9 cellular contexts compared by ENCODE assay signal in genomic region chr17:71118039-71118438, GRCh38.
DNase-seq lines count a peak whose midpoint lies in the region; ATAC-seq, FAIRE-seq and TF ChIP-seq lines count a peak whose summit lies in the region.
"Had no signal": no experiment of that assay in that cellular context is flagged by ENCODE, and none has a peak within 500 bp of the region (broad histone marks: within the 10 kb centered on the region; RNA-seq: fewer than 3 reads in every experiment).

No MANE protein-coding gene starts in this region.

- H3K27ac Mint-ChIP-seq in activated naive CD4-positive, alpha-beta T cell treated with anti-CD3 and anti-CD28 coated beads, Interleukin-2, amount 50 U/mL, for 72 hours, result no peak overlapping the region

- H3K18ac ChIP-seq in H1 (ENCODE audit: extremely low read depth, low read length), result no peak overlapping the region

- CTCF ChIA-PET in H1 (lab: Charles Lee; ENCODE audit: partially characterized antibody) (interaction anchor here (0.6 to 1.8 kb wide), 7 partner anchors 24 to 1423 kb away, joined by 3 to 4 read pairs (median 3); no protein-coding TSS in a partner anchor), GM10248 (lab: Yijun Ruan, JAX) (no interaction called here)

- no peaks in the 10 kb centered on the region for H3K27me3 ChIP-seq in H1 (replicated peaks in 1 of 4; ENCODE audit: control insufficient read depth in 3 of 4, extremely low read depth in 1 of 4, insufficient read depth in 3 of 4, low read length in 3 of 4)
- H3K27me3 ChIP-seq: uterus had no signal

- H2BK120ac ChIP-seq in H1 (replicated peaks; ENCODE audit: low read depth, low read length), result no peak overlapping the region

- no peak overlapping the region for H2BK15ac ChIP-seq in H1 (ENCODE audit: low read length)

- no peak overlapping the region for H3K14ac ChIP-seq in H1 (ENCODE audit: insufficient read length)

- no peak for TF ChIP-seq POLR2A in H1 (IDR thresholded peaks at IDR 0.05; ENCODE audit: control extremely low read depth in 1 of 2, low read depth in 2 of 2, low read length in 2 of 2)

- DNase-seq in HFF-Myc (ENCODE audit: extremely low read depth, low read depth), result no peak
- peak; percentile 28 for DNase-seq in NCI-H2227 treated with DMSO at 0.1 percent for 48 hours (lab: John Stamatoyannopoulos, UW)
- DNase-seq in H1 (ENCODE audit: low read depth in 1 of 2, low spot score in 2 of 2), result peak in 1 of 2 experiments; percentile 1
- DNase-seq in retina, result peak; percentile 20
- no peak for DNase-seq in GM10248 (ENCODE audit: extremely low spot score)
- no peak for DNase-seq in activated CD8-positive, alpha-beta memory T cell treated with anti-CD3 and anti-CD28 coated beads for 24 hours
- DNase-seq in activated naive CD4-positive, alpha-beta T cell treated with anti-CD3 and anti-CD28 coated beads, Interleukin-2, amount 50 U/mL, for 72 hours (ENCODE audit: low spot score in 2 of 2), result no peak
- DNase-seq: activated CD4-positive, alpha-beta T cell treated with anti-CD3 and anti-CD28 coated beads, Interleukin-2, amount 50 U/mL, for 48 hours; uterus had no signal

- no peak overlapping the region for H4K5ac ChIP-seq in H1 (ENCODE audit: insufficient read length, low read depth, low read length)

- no peak overlapping the region for H3K56ac ChIP-seq in H1 (replicated peaks; ENCODE audit: insufficient read length, low read depth, low read length)

- H3K4me1 ChIP-seq in H1 (replicated peaks in 1 of 4; ENCODE audit: control insufficient read depth in 3 of 4, insufficient read depth in 4 of 4, low read length in 3 of 4), result no peaks in the 10 kb centered on the region
- H3K4me1 ChIP-seq: uterus had no signal

- H3K9ac ChIP-seq in H1 (replicated peaks in 1 of 4; ENCODE audit: extremely low read depth in 1 of 4, low read depth in 3 of 4, low read length in 3 of 4), result no peak overlapping the region

- no peak overlapping the region for H2BK5ac ChIP-seq in H1 (ENCODE audit: low read depth, low read length)

- peak; percentile 85 to 88 for TF ChIP-seq RAD21 in H1 (IDR thresholded peaks at IDR 0.05 in 1 of 2, conservative IDR thresholded peaks at IDR 0.05 in 1 of 2; ENCODE audit: low read depth in 2 of 2, low read length in 2 of 2)

- peaks cover 12 to 21% of the 10 kb centered on the region in 2 donors for H3K9me3 Mint-ChIP-seq in activated naive CD4-positive, alpha-beta T cell treated with anti-CD3 and anti-CD28 coated beads, Interleukin-2, amount 50 U/mL, for 72 hours

- H4K91ac ChIP-seq in H1 (replicated peaks; ENCODE audit: insufficient read length, low read length), result no peak overlapping the region

- H3K9me3 ChIP-seq in H1 (ENCODE audit: insufficient read depth in 2 of 2, low read depth in 1 of 2, low read length in 1 of 2), result no peaks in the 10 kb centered on the region
- H3K9me3 ChIP-seq: uterus had no signal

- FAIRE-seq in H1 (lab: Jason Lieb, UNC), result no peak

- POLR2A ChIA-PET in H1 (lab: Charles Lee; ENCODE audit: partially characterized antibody), result no interaction called here
- POLR2A ChIA-PET in GM10248 (lab: Yijun Ruan, JAX), result no interaction called here

- H3K4me3 ChIP-seq in HFF-Myc (replicated peaks; ENCODE audit: low read depth, low read length) (no peak overlapping the region), H1 (ENCODE audit: extremely low read depth in 1 of 4, insufficient read depth in 2 of 4, low read depth in 3 of 4, low read length in 4 of 4) (no peak overlapping the region)
- H3K4me3 ChIP-seq: uterus had no signal

- H3K23me2 ChIP-seq in H1 (ENCODE audit: low read depth, low read length), result 0 out of 2 replicates have a peak, but pooled peaks cover 1% of the 10 kb centered on the region

- no peaks in the 10 kb centered on the region for H3K36me3 Mint-ChIP-seq in activated naive CD4-positive, alpha-beta T cell treated with anti-CD3 and anti-CD28 coated beads, Interleukin-2, amount 50 U/mL, for 72 hours

- H3K79me2 ChIP-seq in H1 (ENCODE audit: control insufficient read depth in 1 of 2, insufficient read depth in 2 of 2, low read length in 2 of 2), result no peaks in the 10 kb centered on the region

- no peak overlapping the region for H3K4ac ChIP-seq in H1 (replicated peaks; ENCODE audit: insufficient read length, low read depth, low read length)

- no peak overlapping the region for H3K27ac ChIP-seq in H1 (ENCODE audit: low read depth, low read length)
- H3K27ac ChIP-seq: uterus had no signal

- H3K4me2 ChIP-seq in H1 (ENCODE audit: insufficient read depth in 1 of 2, low read depth in 2 of 2, low read length in 2 of 2), result no peak overlapping the region

- H3K36me3 ChIP-seq in H1 (ENCODE audit: control insufficient read depth in 2 of 4, insufficient read depth in 4 of 4, low read length in 3 of 4), result no peaks in the 10 kb centered on the region
- H3K36me3 ChIP-seq: uterus had no signal

- H2AK5ac ChIP-seq in H1 (ENCODE audit: low read depth, low read length), result no peak overlapping the region

- 88% methylated on average over 4 of the region's 4 CpGs; no CpG with 5 or more reads in 1 of the 2 experiments for WGBS in H1 (ENCODE audit: extremely low coverage in 1 of 2, insufficient coverage in 1 of 2, insufficient read length in 1 of 2, insufficient replicate concordance in 2 of 2, low coverage in 1 of 2, low lambda C conversion rate in 2 of 2, missing lambda C conversion rate in 1 of 2), 2 experiments

- H4K20me1 ChIP-seq in H1 (replicated peaks in 1 of 2; ENCODE audit: control insufficient read depth in 1 of 2, insufficient read depth in 2 of 2, low read length in 2 of 2), result no peaks in the 10 kb centered on the region

- H4K8ac ChIP-seq in H1 (ENCODE audit: extremely low read depth, insufficient read depth, low read length), result no peak overlapping the region

- no peak overlapping the region for H2BK12ac ChIP-seq in H1 (ENCODE audit: low read depth, low read length)

- TF ChIP-seq EP300 in H1 (IDR thresholded peaks at IDR 0.05; ENCODE audit: borderline replicate concordance in 1 of 2, low read depth in 2 of 2, low read length in 2 of 2), result no peak

- TF ChIP-seq CTCF in HFF-Myc (IDR thresholded peaks at IDR 0.05; ENCODE audit: low read depth, low read length, missing control alignments), result peak; percentile 22
- peak in 2 of 3 experiments; percentile 46 to 49; a peak in 2 of 4 replicates for TF ChIP-seq CTCF in H1 (IDR thresholded peaks at IDR 0.05; ENCODE audit: control extremely low read depth in 1 of 3, insufficient read depth in 1 of 3, low read depth in 1 of 3, low read length in 3 of 3)
- TF ChIP-seq CTCF in GM10248 (IDR thresholded peaks at IDR 0.05; ENCODE audit: control extremely low read depth, extremely low read depth, low read depth, missing control alignments), result no peak

- H2BK20ac ChIP-seq in H1 (ENCODE audit: low read length), result no peak overlapping the region

- H3K79me1 ChIP-seq in H1 (ENCODE audit: low read depth, low read length), result no peaks in the 10 kb centered on the region

- H3K23ac ChIP-seq in H1 (ENCODE audit: insufficient read length), result no peak overlapping the region

- no peak for ATAC-seq in activated naive CD4-positive, alpha-beta T cell treated with anti-CD3 and anti-CD28 coated beads, Interleukin-2, amount 50 U/mL, for 72 hours

- no peak overlapping the region for H2AFZ ChIP-seq in H1 (ENCODE audit: low read length)

TF ChIP-seq in H1, 55 proteins besides CTCF, POLR2A, EP300 and RAD21:
- 0 out of 2 replicates have a peak, but pooled peaks have one; percentile 15 for TF ChIP-seq POU5F1 (IDR thresholded peaks at IDR 0.05; ENCODE audit: low read depth, low read length)
- TF ChIP-seq MAX (IDR thresholded peaks at IDR 0.05), result no peak

Comparison
In these comparisons a context has a peak if more than half of its experiments do, and no peak if none do; other contexts are left out.
1. DNase-seq: peak in NCI-H2227 treated with DMSO at 0.1 percent for 48 hours (single experiment) and retina (single experiment); none in HFF-Myc (single experiment), GM10248 (single experiment), activated CD8-positive, alpha-beta memory T cell treated with anti-CD3 and anti-CD28 coated beads for 24 hours (single experiment) and activated naive CD4-positive, alpha-beta T cell treated with anti-CD3 and anti-CD28 coated beads, Interleukin-2, amount 50 U/mL, for 72 hours (0 of 2).